ENCODE assay signal across 16 cellular contexts in genomic region chr11:86673872-86674750, GRCh38. TPM values are rescaled to one million over a fixed set of nuclear protein-coding genes. Genes with fewer than 3 reads are reported as not detected.
DNase-seq lines count a peak whose midpoint lies in the region; TF ChIP-seq lines count a peak whose summit lies in the region.
"Had no signal": no experiment of that assay in that cellular context is flagged by ENCODE, and none has a peak within 500 bp of the region (broad histone marks: within the 10 kb centered on the region; RNA-seq: fewer than 3 reads in every experiment).

No MANE protein-coding gene starts in this region.

- no peak for TF ChIP-seq POLR2A in prostate gland (IDR thresholded peaks at IDR 0.05)

- TF ChIP-seq CTCF in Calu3 (IDR thresholded peaks at IDR 0.05; ENCODE audit: unreplicated experiment) (no peak), coronary artery (IDR thresholded peaks at IDR 0.05) (no peak), prostate gland (IDR thresholded peaks at IDR 0.05) (no peak)

- H3K27me3 Mint-ChIP-seq in Calu3 (ENCODE audit: unreplicated experiment) = no peaks in the 10 kb centered on the region
- H3K27me3 Mint-ChIP-seq in activated T-helper 1 cell treated with anti-CD3 and anti-CD28 coated beads, Interleukin-12 subunit alpha, Interleukin-12 subunit beta, Interleukin-2, Interleukin-4 antibody, amounts not matched to agents 30 ng/mL and 10 ng/mL and 1 ng/mL, durations not matched to agents 14 hours and 24 hours and 36 hours (ENCODE audit: insufficient read depth) = peaks cover 25% of the 10 kb centered on the region
- H3K27me3 Mint-ChIP-seq: central memory CD8-positive, alpha-beta T cell had no signal

- H3K4me1 Mint-ChIP-seq in Calu3 (ENCODE audit: low read depth, unreplicated experiment) = peaks cover 27% of the 10 kb centered on the region
- peaks cover 18% of the 10 kb centered on the region for H3K4me1 Mint-ChIP-seq in activated T-helper 1 cell treated with anti-CD3 and anti-CD28 coated beads, Interleukin-12 subunit alpha, Interleukin-12 subunit beta, Interleukin-2, Interleukin-4 antibody, amounts not matched to agents 30 ng/mL and 10 ng/mL and 1 ng/mL, durations not matched to agents 14 hours and 24 hours and 36 hours (ENCODE audit: low read depth)

- TSS peak; percentile 11 for BruUV-seq in Calu3 (replicated peaks; lab: Mats Ljungman, UMichigan)

- no peak overlapping the region for H3K4me3 Mint-ChIP-seq in Calu3 (ENCODE audit: low read depth, unreplicated experiment)
- no peak overlapping the region for H3K4me3 Mint-ChIP-seq in activated T-helper 1 cell treated with anti-CD3 and anti-CD28 coated beads, Interleukin-12 subunit alpha, Interleukin-12 subunit beta, Interleukin-2, Interleukin-4 antibody, amounts not matched to agents 30 ng/mL and 10 ng/mL and 1 ng/mL, durations not matched to agents 14 hours and 24 hours and 36 hours

- peaks cover 26% of the 10 kb centered on the region for H3K36me3 Mint-ChIP-seq in Calu3 (ENCODE audit: insufficient read depth, unreplicated experiment)
- H3K36me3 Mint-ChIP-seq in activated T-helper 1 cell treated with anti-CD3 and anti-CD28 coated beads, Interleukin-12 subunit alpha, Interleukin-12 subunit beta, Interleukin-2, Interleukin-4 antibody, amounts not matched to agents 30 ng/mL and 10 ng/mL and 1 ng/mL, durations not matched to agents 14 hours and 24 hours and 36 hours (ENCODE audit: low read depth) = peaks cover 4% of the 10 kb centered on the region
- H3K36me3 Mint-ChIP-seq: activated CD8-positive, alpha-beta memory T cell treated with anti-CD3 and anti-CD28 coated beads, Interleukin-2, amount 10 ng/mL, durations not matched to agents 7 days and 5 days had no signal

- intact Hi-C loops in Calu3 (cut with micrococcal nuclease; ENCODE audit: unreplicated experiment) = loop anchor here (2.0 to 5.0 kb wide), 2 partner anchors 68 to 127 kb away; partner anchors contain the start of gene PRSS23
- intact Hi-C loops in prostate gland (cut with DNase I) = loop anchor here (5.0 kb wide), 2 partner anchors 52 to 128 kb away; partner anchors contain the start of gene PRSS23
- intact Hi-C loops in activated T-helper 1 cell treated with anti-CD3 and anti-CD28 coated beads, Interleukin-12 subunit alpha, Interleukin-12 subunit beta, Interleukin-2, Interleukin-4 antibody, amounts not matched to agents 30 ng/mL and 10 ng/mL and 1 ng/mL, durations not matched to agents 14 hours and 24 hours and 36 hours (cut with micrococcal nuclease) = loop anchor here (2.0 to 10.0 kb wide), 3 partner anchors 37 to 361 kb away; partner anchors contain the start of gene TMEM135

- H3K9me3 ChIP-seq in prostate gland = no peaks in the 10 kb centered on the region

- H3K4me3 ChIP-seq in coronary artery (no peak overlapping the region), prostate gland (no peak overlapping the region)

- no peaks in the 10 kb centered on the region for H3K36me3 ChIP-seq in prostate gland

- H3K27ac ChIP-seq in coronary artery = peak overlapping the region; percentile 28 to 39
- H3K27ac ChIP-seq in prostate gland = peak overlapping the region; percentile 22 to 91

- DNase-seq in Calu3 (no peak), NCI-H2196 (lab: John Stamatoyannopoulos, UW; ENCODE audit: unreplicated experiment) (peak; percentile 62), coronary artery (ENCODE audit: low spot score) (no peak), prostate gland (ENCODE audit: low spot score) (no peak), NCI-H146 treated with DMSO at 0.1 percent for 48 hours (lab: John Stamatoyannopoulos, UW; ENCODE audit: unreplicated experiment) (no peak), AG08395 (ENCODE audit: low spot score) (no peak), T-helper 9 cell (no peak)
- DNase-seq in activated T-helper 1 cell treated with anti-CD3 and anti-CD28 coated beads, Interleukin-12 subunit alpha, Interleukin-12 subunit beta, Interleukin-2, Interleukin-4 antibody, amounts not matched to agents 30 ng/mL and 10 ng/mL and 1 ng/mL, durations not matched to agents 14 hours and 24 hours and 36 hours (ENCODE audit: low spot score) = no peak
- DNase-seq: activated CD4-positive, alpha-beta T cell treated with anti-CD3 and anti-CD28 coated beads for 1 hour; activated CD8-positive, alpha-beta memory T cell treated with anti-CD3 and anti-CD28 coated beads, Interleukin-2, amount 10 ng/mL, durations not matched to agents 7 days and 5 days; H7; midbrain; NCI-H2081 treated with DMSO at 0.1 percent for 48 hours; nucleus accumbens; stimulated activated CD4-positive, alpha-beta T cell treated with anti-CD3 and anti-CD28 coated beads, Interleukin-2, amount 100 ng/mL, for 48 hours had no signal

- no peaks in the 10 kb centered on the region for H3K9me3 Mint-ChIP-seq in Calu3 (ENCODE audit: low read depth, unreplicated experiment)
- no peaks in the 10 kb centered on the region for H3K9me3 Mint-ChIP-seq in activated T-helper 1 cell treated with anti-CD3 and anti-CD28 coated beads, Interleukin-12 subunit alpha, Interleukin-12 subunit beta, Interleukin-2, Interleukin-4 antibody, amounts not matched to agents 30 ng/mL and 10 ng/mL and 1 ng/mL, durations not matched to agents 14 hours and 24 hours and 36 hours
- H3K9me3 Mint-ChIP-seq: central memory CD8-positive, alpha-beta T cell had no signal

- WGBS in prostate gland = 63% methylated on average over 6 of the region's 6 CpGs

- CTCF ChIA-PET in Calu3 (lab: Charles Lee) = no interaction called here

- no peak overlapping the region for H3K27ac Mint-ChIP-seq in Calu3 (ENCODE audit: unreplicated experiment)
- H3K27ac Mint-ChIP-seq in activated T-helper 1 cell treated with anti-CD3 and anti-CD28 coated beads, Interleukin-12 subunit alpha, Interleukin-12 subunit beta, Interleukin-2, Interleukin-4 antibody, amounts not matched to agents 30 ng/mL and 10 ng/mL and 1 ng/mL, durations not matched to agents 14 hours and 24 hours and 36 hours = no peak overlapping the region
- H3K27ac Mint-ChIP-seq: activated CD8-positive, alpha-beta memory T cell treated with anti-CD3 and anti-CD28 coated beads, Interleukin-2, amount 10 ng/mL, durations not matched to agents 7 days and 5 days had no signal

- H3K27me3 ChIP-seq in prostate gland (replicated peaks; ENCODE audit: insufficient read depth) = no peaks in the 10 kb centered on the region

- H3K4me1 ChIP-seq in prostate gland (replicated peaks) = peaks cover 3% of the 10 kb centered on the region

RNA-seq across cellular contexts. Expression of gene ME3, which starts 1.7 kb away (rescaled TPM):
- total RNA-seq in Calu3 (2022) = 13.3 and 14.2 TPM in 2 replicates
- 100 to 1,000 TPM in 1 of 2 donors, 10 to 100 TPM in 1; 31.4 to 107 TPM for total RNA-seq in prostate gland
- 12.8 and 13.1 TPM in 2 replicates for total RNA-seq in activated T-helper 1 cell treated with anti-CD3 and anti-CD28 coated beads, Interleukin-12 subunit alpha, Interleukin-12 subunit beta, Interleukin-2, Interleukin-4 antibody, amounts not matched to agents 30 ng/mL and 10 ng/mL and 1 ng/mL, durations not matched to agents 14 hours and 24 hours and 36 hours
